ENCODE assay signal across 10 cellular contexts in the genomic region with DNA sequence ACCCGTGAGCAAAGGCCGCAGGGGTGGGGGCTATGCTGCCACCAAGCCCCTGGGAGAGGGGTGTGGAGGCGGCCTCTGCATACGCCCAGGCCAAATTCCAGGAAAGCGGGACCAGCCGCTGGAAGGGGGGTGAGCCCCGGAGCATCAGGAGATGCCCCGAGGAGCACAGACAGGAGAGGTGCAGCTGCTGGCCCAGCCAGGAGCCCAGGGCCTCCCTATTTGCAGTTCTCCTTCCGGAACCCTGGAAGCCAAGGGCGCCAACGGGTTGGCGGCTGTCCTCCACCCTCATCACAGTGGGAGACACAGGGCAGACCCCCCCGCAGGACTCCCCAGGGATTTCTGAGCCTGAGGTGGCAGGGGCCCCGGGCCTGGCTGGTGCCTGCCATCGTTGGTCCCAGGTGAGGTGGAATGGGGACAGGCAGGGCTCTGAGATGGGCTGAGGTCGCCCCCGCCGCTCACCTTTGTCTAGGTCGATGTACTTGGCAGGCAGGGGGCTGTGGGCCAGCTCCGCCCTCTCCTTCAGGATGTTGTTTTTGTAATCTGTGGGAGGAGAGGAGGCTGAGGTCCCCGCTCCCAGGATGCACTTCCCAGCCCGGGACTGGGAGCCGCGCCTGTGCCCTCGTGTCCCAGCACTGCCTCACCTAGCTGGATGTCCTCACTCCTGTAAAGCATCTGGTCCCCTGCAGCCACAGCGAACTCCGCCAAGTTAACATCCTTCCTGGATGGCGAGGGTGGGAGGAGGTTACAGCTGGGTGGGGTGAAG. TPM values are rescaled to one million over a fixed set of nuclear protein-coding genes. Genes with fewer than 3 reads are reported as not detected.
DNase-seq lines count a peak whose midpoint lies in the region; ATAC-seq, FAIRE-seq and TF ChIP-seq lines count a peak whose summit lies in the region.
"Had no signal": no experiment of that assay in that cellular context is flagged by ENCODE, and none has a peak within 500 bp of the region (broad histone marks: within the 10 kb centered on the region; RNA-seq: fewer than 3 reads in every experiment).

No MANE protein-coding gene starts in this region.

- no peak for ATAC-seq in IMR-90 (ENCODE audit: low read depth)
- ATAC-seq: lower lobe of right lung had no signal

- H2BK15ac ChIP-seq in IMR-90 (ENCODE audit: low read depth, low read length), result no peak overlapping the region

- no peaks in the 10 kb centered on the region for H3K9me3 Mint-ChIP-seq in endodermal cell

- TF ChIP-seq CTCF in IMR-90 (conservative IDR thresholded peaks at IDR 0.05; ENCODE audit: low read depth, low read length), result no peak
- TF ChIP-seq CTCF in endodermal cell (conservative IDR thresholded peaks at IDR 0.05), result no peak
- no peak for TF ChIP-seq CTCF in sigmoid colon (IDR thresholded peaks at IDR 0.05)
- no peak for TF ChIP-seq CTCF in D721Med (IDR thresholded peaks at IDR 0.05; ENCODE audit: insufficient read depth, missing control alignments)

- in situ Hi-C loops in IMR-90 (cut with MboI; ENCODE audit: low sequenced_read_pairs), result no loop called here

- peaks cover 9% of the 10 kb centered on the region for H3K27me3 Mint-ChIP-seq in endodermal cell (ENCODE audit: insufficient read depth)

- H3K4me1 ChIP-seq in IMR-90 (ENCODE audit: control insufficient read depth, insufficient read depth, low read length), result peaks cover 22% of the 10 kb centered on the region
- peaks cover 3% of the 10 kb centered on the region for H3K4me1 ChIP-seq in endodermal cell (ENCODE audit: control insufficient read depth, insufficient read depth, low read length)
- H3K4me1 ChIP-seq in sigmoid colon, result peaks cover 0 to 63% (median 52%) of the 10 kb centered on the region in 4 donors

- no peak overlapping the region for H4K5ac ChIP-seq in IMR-90 (ENCODE audit: low read depth, low read length)

- H3K27ac ChIP-seq in IMR-90 (ENCODE audit: insufficient read depth, low read length) (peak overlapping the region; percentile 21; the same call in 1 of the 2 replicates), endodermal cell (ENCODE audit: low read depth, low read length) (no peak overlapping the region), sigmoid colon (peak overlapping the region; percentile 17 to 76 (median 60))
- H3K27ac ChIP-seq: lower lobe of right lung had no signal

- no peaks in the 10 kb centered on the region for H3K9me3 ChIP-seq in IMR-90 (ENCODE audit: control insufficient read depth, insufficient read depth, low read length)
- no peaks in the 10 kb centered on the region for H3K9me3 ChIP-seq in endodermal cell (ENCODE audit: control insufficient read depth, low read length)
- H3K9me3 ChIP-seq in sigmoid colon, result no peaks in the 10 kb centered on the region
- H3K9me3 ChIP-seq: lower lobe of right lung had no signal

- H3K18ac ChIP-seq in IMR-90 (ENCODE audit: low read depth, low read length), result no peak overlapping the region

- H2AK5ac ChIP-seq in IMR-90 (ENCODE audit: low read depth, low read length), result no peak overlapping the region; the same call in 1 of the 2 replicates

- H3K4me2 ChIP-seq in IMR-90 (ENCODE audit: low read depth, low read length), result no peak overlapping the region; the same call in 1 of the 2 replicates

- WGBS in IMR-90 (ENCODE audit: extremely low coverage in 2 of 2, insufficient read length in 1 of 2), 2 experiments, result 68% methylated on average over 4 of the region's 28 CpGs; no CpG with 5 or more reads in 1 of the 2 experiments
- WGBS in endodermal cell (ENCODE audit: insufficient coverage in 1 of 2, insufficient read length in 1 of 2), 2 experiments, result 76 to 82% methylated on average over 10 to 28 of the region's 28 CpGs
- WGBS in sigmoid colon, 2 donors, result 9 to 28% methylated on average over 28 of the region's 28 CpGs

- dilution Hi-C loops in IMR-90 (cut with HindIII; ENCODE audit: low sequenced_read_pairs, unreplicated experiment), result no loop called here

- H2AFZ ChIP-seq in IMR-90 (replicated peaks; ENCODE audit: low read length, poor library complexity), result peak overlapping the region; percentile 24

- TF ChIP-seq POLR2A in IMR-90 (IDR thresholded peaks at IDR 0.05; ENCODE audit: low read depth, low read length) (no peak), sigmoid colon (IDR thresholded peaks at IDR 0.05) (no peak)

- peak in 2 of 3 experiments; percentile 65 to 74 for DNase-seq in NCI-H1417 (lab: John Stamatoyannopoulos, UW)
- DNase-seq in NCI-H1417 treated with DMSO at 0.1 percent for 48 hours (lab: John Stamatoyannopoulos, UW), result no peak
- no peak for DNase-seq in IMR-90
- DNase-seq in endodermal cell, result peak; percentile 91
- DNase-seq in sigmoid colon, result no peak
- no peak for DNase-seq in GM19239 (ENCODE audit: insufficient read length, low spot score)
- no peak for DNase-seq in NCI-H748 treated with DMSO at 0.1 percent for 48 hours (lab: John Stamatoyannopoulos, UW)
- no peak for DNase-seq in D721Med (ENCODE audit: insufficient read length, low spot score)
- DNase-seq: central memory CD4-positive, alpha-beta T cell; lower lobe of right lung had no signal

- no peak overlapping the region for H2BK20ac ChIP-seq in IMR-90 (ENCODE audit: low read depth, low read length)

- no peak overlapping the region for H3K27ac Mint-ChIP-seq in endodermal cell

- no peak overlapping the region for H3K9ac ChIP-seq in IMR-90 (ENCODE audit: low read depth, low read length)
- no peak overlapping the region for H3K9ac ChIP-seq in endodermal cell (ENCODE audit: extremely low read depth, low read length, poor library complexity, severe bottlenecking)

- H2BK120ac ChIP-seq in IMR-90 (ENCODE audit: low read depth, low read length), result no peak overlapping the region

- H2BK5ac ChIP-seq in IMR-90 (ENCODE audit: low read depth, low read length, poor library complexity, severe bottlenecking), result no peak overlapping the region

- H3K4ac ChIP-seq in IMR-90 (ENCODE audit: low read depth, low read length), result no peak overlapping the region

- no peak overlapping the region for H3K14ac ChIP-seq in IMR-90 (replicated peaks; ENCODE audit: low read depth, low read length)

- CTCF ChIA-PET in IMR-90 (lab: Yijun Ruan, JAX), result no interaction called here

- no peak for TF ChIP-seq EP300 in sigmoid colon (IDR thresholded peaks at IDR 0.05)

- BruUV-seq in IMR-90 (replicated peaks; lab: Mats Ljungman, UMichigan), result no TSS peak

- FAIRE-seq in GM19239 (lab: Jason Lieb, UNC), result no peak
- FAIRE-seq in D721Med (lab: Jason Lieb, UNC), result no peak

- H2AK9ac ChIP-seq in IMR-90 (replicated peaks; ENCODE audit: low read depth, low read length, poor library complexity), result no peak overlapping the region

- peaks cover 8 to 24% of the 10 kb centered on the region in 2 experiments; a peak in 3 of 4 replicates for H3K79me1 ChIP-seq in IMR-90 (ENCODE audit: low read depth in 1 of 2, low read length in 2 of 2)

- H3K4me3 Mint-ChIP-seq in endodermal cell, result peak overlapping the region; percentile 48

- H4K91ac ChIP-seq in IMR-90 (ENCODE audit: insufficient read depth, low read depth, low read length), result no peak overlapping the region

- no peak for TF ChIP-seq RAD21 in IMR-90 (IDR thresholded peaks at IDR 0.05; ENCODE audit: low read length)

- POLR2A ChIA-PET in IMR-90 (lab: Charles Lee; ENCODE audit: unreplicated experiment), result no interaction called here

- H3K36me3 Mint-ChIP-seq in endodermal cell (ENCODE audit: low read depth), result no peaks in the 10 kb centered on the region

- H3K23ac ChIP-seq in IMR-90 (ENCODE audit: low read depth, low read length), result no peak overlapping the region

- peaks cover 39% of the 10 kb centered on the region for H3K36me3 ChIP-seq in IMR-90 (ENCODE audit: control insufficient read depth, insufficient read depth, low read length)
- H3K36me3 ChIP-seq in endodermal cell (ENCODE audit: control insufficient read depth, insufficient read depth, low read length), result peaks cover 7% of the 10 kb centered on the region
- peaks cover 7 to 22% (median 11%) of the 10 kb centered on the region in 4 donors for H3K36me3 ChIP-seq in sigmoid colon

- H4K20me1 ChIP-seq in IMR-90 (ENCODE audit: insufficient read depth, low read length), result peaks cover 55% of the 10 kb centered on the region

- H3K4me3 ChIP-seq in IMR-90 (ENCODE audit: insufficient read depth, low read depth, low read length) (no peak overlapping the region), endodermal cell (ENCODE audit: low read length) (no peak overlapping the region), sigmoid colon (no peak overlapping the region)
- H3K4me3 ChIP-seq: lower lobe of right lung had no signal

- H3K9me1 ChIP-seq in IMR-90 (ENCODE audit: insufficient read depth, low read length), result no peaks in the 10 kb centered on the region

- no peak overlapping the region for H3K56ac ChIP-seq in IMR-90 (ENCODE audit: extremely low read depth, insufficient read depth, low read length)

- H4K8ac ChIP-seq in IMR-90 (ENCODE audit: low read depth in 2 of 2, low read length in 2 of 2), result no peak overlapping the region

- peaks cover 11% of the 10 kb centered on the region for H3K4me1 Mint-ChIP-seq in endodermal cell

- H3K27me3 ChIP-seq in IMR-90 (ENCODE audit: control insufficient read depth, insufficient read depth, low read length), result no peaks in the 10 kb centered on the region
- no peaks in the 10 kb centered on the region for H3K27me3 ChIP-seq in endodermal cell (ENCODE audit: control insufficient read depth, insufficient read depth, low read length, poor library complexity, severe bottlenecking)
- H3K27me3 ChIP-seq in sigmoid colon, result no peaks in the 10 kb centered on the region

- intact Hi-C loops in IMR-90 (cut with micrococcal nuclease), result no loop called here
- intact Hi-C loops in sigmoid colon (cut with DNase I), result no loop called here

RNA-seq across cellular contexts. Expression of gene DVL1, which starts 4.4 kb away (rescaled TPM):
- total RNA-seq in IMR-90 (2012; rRNA removed) (27.2 and 27.5 TPM in 2 replicates), endodermal cell (10 to 100 TPM; 71.9 to 73.3 TPM), sigmoid colon (10 to 100 TPM; 50.7 to 85.0 (median 61.9) TPM)
- polyA plus RNA-seq in IMR-90 (2012; rRNA removed) (35.9 and 47.6 TPM in 2 replicates), sigmoid colon (10 to 100 TPM; 25.8 to 59.9 (median 36.3) TPM)
- polyA plus RNA-seq in IMR-90 (2012; cell fraction: cytosol; rRNA removed), result 17.5 and 35.8 TPM in 2 replicates
- polyA plus RNA-seq in IMR-90 (2012; cell fraction: nucleus; rRNA removed; ENCODE audit: low replicate concordance), result 176 and 462 TPM in 2 replicates
- 56.7 TPM for polyA plus RNA-seq in endodermal cell (2013, experiment 1 of 2)
- polyA plus RNA-seq in endodermal cell (2013, experiment 2 of 2), result 48.1 TPM

RNA-seq across cellular contexts. Expression of gene MXRA8, which starts 4.8 kb away (rescaled TPM):
- 92.5 and 97.8 TPM in 2 replicates for total RNA-seq in IMR-90 (2012; rRNA removed)
- polyA plus RNA-seq in IMR-90 (2012; rRNA removed), result 469 and 502 TPM in 2 replicates
- 392 and 634 TPM in 2 replicates for polyA plus RNA-seq in IMR-90 (2012; cell fraction: cytosol; rRNA removed)
- polyA plus RNA-seq in IMR-90 (2012; cell fraction: nucleus; rRNA removed; ENCODE audit: low replicate concordance), result 1,013 and 2,455 TPM in 2 replicates
- 10 to 100 TPM; 28.3 to 29.2 TPM for total RNA-seq in endodermal cell
- polyA plus RNA-seq in endodermal cell (2013, experiment 1 of 2), result 144 TPM
- polyA plus RNA-seq in endodermal cell (2013, experiment 2 of 2), result 128 TPM
- 100 to 1,000 TPM in 3 of 4 donors, 10 to 100 TPM in 1; 78.8 to 234 (median 114) TPM for total RNA-seq in sigmoid colon
- polyA plus RNA-seq in sigmoid colon, result 10 to 100 TPM in 2 of 3 donors, 1 to 10 TPM in 1; 2.8 to 26.2 (median 22.2) TPM

RNA-seq across cellular contexts. Expression of gene AURKAIP1, which starts 21.4 kb away (rescaled TPM):
- total RNA-seq in IMR-90 (2012; rRNA removed) (45.7 and 63.0 TPM in 2 replicates), endodermal cell (100 to 1,000 TPM; 159 to 162 TPM), sigmoid colon (100 to 1,000 TPM in 3 of 4 donors, 10 to 100 TPM in 1; 89.3 to 143 (median 124) TPM)
- polyA plus RNA-seq in IMR-90 (2012; rRNA removed) (107 and 129 TPM in 2 replicates), sigmoid colon (100 to 1,000 TPM; 263 to 288 (median 271) TPM)
- 140 and 151 TPM in 2 replicates for polyA plus RNA-seq in IMR-90 (2012; cell fraction: cytosol; rRNA removed)
- polyA plus RNA-seq in IMR-90 (2012; cell fraction: nucleus; rRNA removed; ENCODE audit: low replicate concordance), result 73.9 and 142 TPM in 2 replicates
- polyA plus RNA-seq in endodermal cell (2013, experiment 1 of 2), result 82.4 TPM
- 74.8 TPM for polyA plus RNA-seq in endodermal cell (2013, experiment 2 of 2)

RNA-seq across cellular contexts. Expression of gene TAS1R3, which starts 22.5 kb away (rescaled TPM):
- total RNA-seq in IMR-90 (2012; rRNA removed) (under 0.01 TPM in 1 of 2 replicates, not detected in the other), endodermal cell (under 1 TPM; 0.09 to 0.35 TPM), sigmoid colon (not detected)
- polyA plus RNA-seq in IMR-90 (2012; rRNA removed) (0.05 and 0.06 TPM in 2 replicates), sigmoid colon (under 1 TPM in 2 of 3 donors, not detected in 1; 0.60 to 0.64 TPM)
- polyA plus RNA-seq in IMR-90 (2012; cell fraction: cytosol; rRNA removed), result 0.04 TPM in 1 of 2 replicates, not detected in the other
- polyA plus RNA-seq in IMR-90 (2012; cell fraction: nucleus; rRNA removed; ENCODE audit: low replicate concordance), result 0.56 and 1.9 TPM in 2 replicates
- 0.21 TPM for polyA plus RNA-seq in endodermal cell (2013, experiment 1 of 2)
- 0.21 TPM for polyA plus RNA-seq in endodermal cell (2013, experiment 2 of 2)

RNA-seq across cellular contexts. Expression of gene CPTP, which starts 29.0 kb away (rescaled TPM):
- 2.7 and 3.1 TPM in 2 replicates for total RNA-seq in IMR-90 (2012; rRNA removed)
- 12.1 and 15.4 TPM in 2 replicates for polyA plus RNA-seq in IMR-90 (2012; rRNA removed)
- polyA plus RNA-seq in IMR-90 (2012; cell fraction: cytosol; rRNA removed), result 7.4 and 21.9 TPM in 2 replicates
- polyA plus RNA-seq in IMR-90 (2012; cell fraction: nucleus; rRNA removed; ENCODE audit: low replicate concordance), result 5.6 and 16.7 TPM in 2 replicates
- total RNA-seq in endodermal cell, result 10 to 100 TPM; 12.0 to 13.6 TPM
- polyA plus RNA-seq in endodermal cell (2013, experiment 1 of 2), result 12.8 TPM
- 11.3 TPM for polyA plus RNA-seq in endodermal cell (2013, experiment 2 of 2)
- total RNA-seq in sigmoid colon, result 10 to 100 TPM in 2 of 4 donors, 1 to 10 TPM in 2; 8.4 to 21.6 (median 10.5) TPM
- 10 to 100 TPM; 41.4 to 57.1 (median 42.0) TPM for polyA plus RNA-seq in sigmoid colon

Comparison
In these comparisons a context has a peak if more than half of its experiments do, and no peak if none do; other contexts are left out.
1. DNase-seq: peak in NCI-H1417 (2 of 3) and endodermal cell (single experiment); none in NCI-H1417 treated with DMSO at 0.1 percent for 48 hours (single experiment), IMR-90 (single experiment), sigmoid colon (single experiment), GM19239 (single experiment), NCI-H748 treated with DMSO at 0.1 percent for 48 hours (single experiment) and D721Med (single experiment).